In the genomic region with DNA sequence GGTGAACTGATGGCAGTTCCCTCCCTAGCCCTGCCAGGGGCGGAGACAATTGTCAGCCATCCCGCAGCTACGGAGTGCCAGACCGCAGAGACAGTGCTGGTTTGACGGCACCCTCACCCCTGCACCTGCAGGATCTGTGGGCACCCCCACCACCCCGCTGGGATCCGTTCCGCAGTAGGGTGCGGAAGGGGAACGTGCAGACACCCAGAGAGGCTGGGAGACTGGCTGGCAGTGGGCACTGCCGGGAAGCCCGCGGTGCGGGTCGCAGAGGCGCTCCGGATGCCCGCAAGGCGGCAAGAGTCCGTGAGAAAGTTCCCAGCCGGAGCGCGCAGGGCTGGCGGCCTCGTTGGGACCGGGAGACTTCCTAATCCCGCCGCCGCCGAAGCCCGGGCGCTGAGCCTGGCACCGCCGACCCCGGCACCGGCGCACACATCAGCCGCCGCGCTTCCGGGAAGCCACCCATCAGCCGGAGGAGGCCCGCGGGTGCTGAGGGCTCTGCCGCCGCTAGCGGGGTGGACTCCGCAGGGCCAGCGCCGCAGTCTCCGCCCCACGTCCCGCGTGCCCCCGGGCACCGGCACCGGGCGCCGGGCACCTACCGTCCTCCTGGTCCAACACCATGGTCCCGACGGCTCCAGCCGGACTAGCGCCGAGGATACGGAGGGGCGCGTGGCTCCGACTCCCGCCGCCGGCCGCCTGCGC, we compare ENCODE assay signal across 10 cellular contexts. TPM values are rescaled to one million over a fixed set of nuclear protein-coding genes. Genes with fewer than 3 reads are reported as not detected.
A peak's percentile ranks its signal among the peaks of the same experiment; 100 is the strongest.
DNase-seq lines count a peak whose midpoint lies in the region; ATAC-seq and TF ChIP-seq lines count a peak whose summit lies in the region.
"Had no signal": no experiment of that assay in that cellular context is flagged by ENCODE, and none has a peak within 500 bp of the region (broad histone marks: within the 10 kb centered on the region; RNA-seq: fewer than 3 reads in every experiment).

No MANE protein-coding gene starts in this region.

- WGBS in smooth muscle cell (ENCODE audit: low lambda C conversion rate) = 8% methylated on average over 48 of the region's 74 CpGs

- H3K27me3 Mint-ChIP-seq in activated T-cell treated with anti-CD3 and anti-CD28 coated beads, Interleukin-2, amount 50 U/mL, for 4 hours (ENCODE audit: low read depth) = peaks cover 73% of the 10 kb centered on the region

- peak; percentile 55 to 75 for ATAC-seq in activated T-cell treated with anti-CD3 and anti-CD28 coated beads, Interleukin-2, amount 50 U/mL, for 4 hours

- H3K27me3 ChIP-seq in iPS-15b (ENCODE audit: control insufficient read depth, insufficient read depth, low read length) (peaks cover 80% of the 10 kb centered on the region), smooth muscle cell (ENCODE audit: low read depth) (peaks cover 93% of the 10 kb centered on the region)

- H2AFZ ChIP-seq in smooth muscle cell (ENCODE audit: low read depth) = peak overlapping the region; percentile 49

- DNase-seq in DMS53 (lab: John Stamatoyannopoulos, UW) (peak; percentile 72), DMS53 treated with DMSO at 0.1 percent for 48 hours (lab: John Stamatoyannopoulos, UW; ENCODE audit: unreplicated experiment) (no peak), smooth muscle cell (lab: John Stamatoyannopoulos, UW; ENCODE audit: unreplicated experiment) (no peak), glomerular visceral epithelial cell (ENCODE audit: extremely low spot score) (no peak), A172 (ENCODE audit: low spot score) (no peak), SW480 (ENCODE audit: low spot score) (no peak)
- no peak for DNase-seq in activated T-cell treated with anti-CD3 and anti-CD28 coated beads, Interleukin-2, amount 50 U/mL, for 4 hours

- peaks cover 2% of the 10 kb centered on the region for H3K4me1 ChIP-seq in iPS-15b (ENCODE audit: control insufficient read depth, insufficient read depth, low read length)
- H3K4me1 ChIP-seq in smooth muscle cell (ENCODE audit: low read depth) = peaks cover 8% of the 10 kb centered on the region

- TF ChIP-seq CTCF in smooth muscle cell (IDR thresholded peaks at IDR 0.05; ENCODE audit: borderline replicate concordance, insufficient read depth, poor library complexity, severe bottlenecking) = no peak

- no peaks in the 10 kb centered on the region for H3K9me3 ChIP-seq in iPS-15b (ENCODE audit: control insufficient read depth, insufficient read depth, low read length)
- no peaks in the 10 kb centered on the region for H3K9me3 ChIP-seq in smooth muscle cell (replicated peaks; ENCODE audit: low read depth)

- H3K36me3 Mint-ChIP-seq in activated T-cell treated with anti-CD3 and anti-CD28 coated beads, Interleukin-2, amount 50 U/mL, for 4 hours (ENCODE audit: insufficient read depth) = no peaks in the 10 kb centered on the region

- H3K4me3 Mint-ChIP-seq in activated T-cell treated with anti-CD3 and anti-CD28 coated beads, Interleukin-2, amount 50 U/mL, for 4 hours = peak overlapping the region; percentile 41

- H3K4me1 Mint-ChIP-seq in activated T-cell treated with anti-CD3 and anti-CD28 coated beads, Interleukin-2, amount 50 U/mL, for 4 hours (ENCODE audit: low read depth) = peaks cover 9% of the 10 kb centered on the region

- no peaks in the 10 kb centered on the region for H4K20me1 ChIP-seq in smooth muscle cell (ENCODE audit: low read depth)

- peak overlapping the region; percentile 87 for H3K4me2 ChIP-seq in smooth muscle cell

- H3K27ac ChIP-seq in smooth muscle cell (ENCODE audit: low read depth) = no peak overlapping the region

- H3K4me3 ChIP-seq in iPS-15b (ENCODE audit: low read depth, low read length) (peak overlapping the region; percentile 49), smooth muscle cell (peak overlapping the region; percentile 51)

- H3K9me3 Mint-ChIP-seq in activated T-cell treated with anti-CD3 and anti-CD28 coated beads, Interleukin-2, amount 50 U/mL, for 4 hours = no peaks in the 10 kb centered on the region

- H3K9ac ChIP-seq in iPS-15b (ENCODE audit: low read depth, low read length) = no peak overlapping the region
- H3K9ac ChIP-seq in smooth muscle cell (ENCODE audit: low read depth) = no peak overlapping the region

- no peaks in the 10 kb centered on the region for H3F3A ChIP-seq in smooth muscle cell (ENCODE audit: low read depth)

- no peaks in the 10 kb centered on the region for H3K79me2 ChIP-seq in smooth muscle cell (ENCODE audit: low read depth)

- H3K36me3 ChIP-seq in iPS-15b (ENCODE audit: control insufficient read depth, insufficient read depth, low read length) (no peaks in the 10 kb centered on the region), smooth muscle cell (ENCODE audit: low read depth) (no peaks in the 10 kb centered on the region)

RNA-seq across cellular contexts. Expression of a gene that starts 4.3 kb away (rescaled TPM):
- total RNA-seq in activated T-cell treated with anti-CD3 and anti-CD28 coated beads, Interleukin-2, amount 50 U/mL, for 4 hours = not detected
- 1.1 and 8.3 TPM in 2 replicates for total RNA-seq in smooth muscle cell
- polyA plus RNA-seq in smooth muscle cell = 1.6 and 5.1 TPM in 2 replicates
- total RNA-seq in A172 (2014; rRNA removed; shearing (Covaris generic)) = 0.22 and 1.7 TPM in 2 replicates
- total RNA-seq: fibroblast of villous mesenchyme had no signal
- polyA plus RNA-seq: AG04450 had no signal
